ENCODE assay signal across 29 cellular contexts in genomic region chr6:88914885-88915598, GRCh38.
"Had no signal": no experiment of that assay in that cellular context is flagged by ENCODE, and none has a peak within 500 bp of the region (broad histone marks: within the 10 kb centered on the region; RNA-seq: fewer than 3 reads in every experiment).

No MANE protein-coding gene starts in this region.

- ATAC-seq: activated CD8-positive, alpha-beta T cell treated with anti-CD3 and anti-CD28 coated beads for 36 hours; activated T-cell treated with anti-CD3 and anti-CD28 coated beads, Interleukin-2, amount 50 U/mL, for 4 hours; activated T-helper 17 cell treated with anti-CD3 and anti-CD28 coated beads, Interleukin-2, amount 50 U/mL, for 72 hours; heart left ventricle; mucosa of descending colon; right lobe of liver; stimulated activated memory B cell treated with anti-CD40 and anti-IgM and Interleukin-4, amounts not matched to agents 10 μg/mL and 1 μg/mL and 100 μg/mL, for 72 hours; stimulated activated naive CD8-positive, alpha-beta T cell treated with anti-CD3 and anti-CD28 coated beads, Interleukin-15, amount 100 ng/mL, for 72 hours had no signal

- H3K27me3 ChIP-seq: heart left ventricle, ovary, right lobe of liver, uterus had no signal

- H3K4me1 ChIP-seq: uterus had no signal

- H3K27me3 Mint-ChIP-seq: activated B cell treated with CpG ODN at 0.5 μM for 24 hours; activated CD8-positive, alpha-beta T cell treated with anti-CD3 and anti-CD28 coated beads for 36 hours; activated T-helper 17 cell treated with anti-CD3 and anti-CD28 coated beads, Interleukin-2, amount 50 U/mL, for 72 hours; progenitor cell of endocrine pancreas; stimulated activated memory B cell treated with anti-CD40 and anti-IgM and Interleukin-4, amounts not matched to agents 10 μg/mL and 1 μg/mL and 100 μg/mL, for 72 hours; stimulated activated naive CD8-positive, alpha-beta T cell treated with anti-CD3 and anti-CD28 coated beads, Interleukin-15, amount 100 ng/mL, for 72 hours; type B pancreatic cell had no signal

- H3K36me3 ChIP-seq: heart left ventricle, ovary, right lobe of liver, uterus had no signal

- H3K27ac Mint-ChIP-seq: activated B cell treated with CpG ODN at 0.5 μM for 24 hours; activated CD8-positive, alpha-beta T cell treated with anti-CD3 and anti-CD28 coated beads for 36 hours; activated T-helper 17 cell treated with anti-CD3 and anti-CD28 coated beads, Interleukin-2, amount 50 U/mL, for 72 hours; nephron progenitor cell; progenitor cell of endocrine pancreas; stimulated activated memory B cell treated with anti-CD40 and anti-IgM and Interleukin-4, amounts not matched to agents 10 μg/mL and 1 μg/mL and 100 μg/mL, for 72 hours; stimulated activated naive CD8-positive, alpha-beta T cell treated with anti-CD3 and anti-CD28 coated beads, Interleukin-15, amount 100 ng/mL, for 72 hours; type B pancreatic cell had no signal

- H3K9me3 Mint-ChIP-seq: activated T-helper 17 cell treated with anti-CD3 and anti-CD28 coated beads, Interleukin-2, amount 50 U/mL, for 72 hours had no signal

- DNase-seq: activated B cell treated with CpG ODN at 0.5 μM for 24 hours; activated CD4-positive, alpha-beta T cell treated with anti-CD3 and anti-CD28 coated beads, Interleukin-2, amount 50 U/mL, for 1 hour; activated CD8-positive, alpha-beta T cell treated with anti-CD3 and anti-CD28 coated beads for 36 hours; activated gamma-delta T cell treated with Interleukin-2 at 50 U/mL for 16 hours; activated naive CD4-positive, alpha-beta T cell treated with anti-CD3 and anti-CD28 coated beads, Interleukin-2, amount 50 U/mL, for 16 hours; activated T-cell treated with anti-CD3 and anti-CD28 coated beads, Interleukin-2, amount 50 U/mL, for 4 hours; amniotic stem cell; caudate nucleus; heart left ventricle; hypothalamus; kidney glomerular epithelial cell; left ventricle myocardium inferior; mesendoderm; mucosa of descending colon; nephron progenitor cell; ovary; right lobe of liver; small intestine; stimulated activated CD4-positive, alpha-beta T cell treated with anti-CD3 and anti-CD28 coated beads, Interleukin-4, amount 100 ng/mL, for 4 hours; stimulated activated CD8-positive, alpha-beta memory T cell treated with anti-CD3 and anti-CD28 coated beads, Interleukin-4, amount 100 ng/mL, for 48 hours; stimulated activated naive CD8-positive, alpha-beta T cell treated with anti-CD3 and anti-CD28 coated beads, Interleukin-15, amount 100 ng/mL, for 72 hours; substantia nigra; T-helper 2 cell; uterus had no signal

- H3K27ac ChIP-seq: heart left ventricle, left ventricle myocardium inferior, ovary, right lobe of liver, uterus had no signal

- H3K4me3 Mint-ChIP-seq: activated B cell treated with CpG ODN at 0.5 μM for 24 hours; activated CD8-positive, alpha-beta T cell treated with anti-CD3 and anti-CD28 coated beads for 36 hours; activated T-cell treated with anti-CD3 and anti-CD28 coated beads, Interleukin-2, amount 50 U/mL, for 4 hours; activated T-helper 17 cell treated with anti-CD3 and anti-CD28 coated beads, Interleukin-2, amount 50 U/mL, for 72 hours; nephron progenitor cell; stimulated activated memory B cell treated with anti-CD40 and anti-IgM and Interleukin-4, amounts not matched to agents 10 μg/mL and 1 μg/mL and 100 μg/mL, for 72 hours; stimulated activated naive CD8-positive, alpha-beta T cell treated with anti-CD3 and anti-CD28 coated beads, Interleukin-15, amount 100 ng/mL, for 72 hours; type B pancreatic cell had no signal

- H3K4me3 ChIP-seq: heart left ventricle, left ventricle myocardium inferior, lung, mucosa of descending colon, ovary, right lobe of liver, uterus had no signal
